ENCODE assay signal across 20 cellular contexts in the genomic region with DNA sequence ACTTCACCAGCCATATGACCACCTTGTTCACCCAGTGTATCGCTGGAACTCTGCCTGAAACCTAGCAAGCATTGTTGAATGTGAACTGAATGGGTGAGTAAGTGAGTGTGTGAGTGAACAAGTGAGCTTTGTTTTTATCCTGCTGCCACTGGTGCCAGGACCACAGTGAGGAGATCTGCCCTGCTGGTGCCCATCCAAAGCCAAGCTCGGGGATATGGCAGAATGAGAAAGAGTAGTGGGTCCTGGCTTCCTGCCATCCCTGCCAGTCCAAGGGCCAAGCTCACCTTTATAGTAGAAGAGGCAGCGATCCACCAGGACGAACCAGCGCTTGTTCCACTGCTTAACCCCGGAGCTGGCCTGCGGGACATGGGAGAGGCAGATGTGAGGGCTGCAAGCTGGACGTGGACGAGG. TPM values are rescaled to one million over a fixed set of nuclear protein-coding genes. Genes with fewer than 3 reads are reported as not detected.
DNase-seq lines count a peak whose midpoint lies in the region; ATAC-seq, FAIRE-seq and TF ChIP-seq lines count a peak whose summit lies in the region.
"Had no signal": no experiment of that assay in that cellular context is flagged by ENCODE, and none has a peak within 500 bp of the region (broad histone marks: within the 10 kb centered on the region; RNA-seq: fewer than 3 reads in every experiment).

No MANE protein-coding gene starts in this region.

- ATAC-seq in GM21528 (IDR thresholded peaks at IDR 0.05; ENCODE audit: low FRiP score, unreplicated experiment): no peak
- ATAC-seq in CD4-positive, alpha-beta T cell (ENCODE audit: poor library complexity): no peak
- ATAC-seq: activated T-helper 17 cell treated with anti-CD3 and anti-CD28 coated beads, Interleukin-2, amount 50 U/mL, for 72 hours; Panc1 had no signal

- no peak overlapping the region for H3K4me3 Mint-ChIP-seq in CD4-positive, alpha-beta T cell
- H3K4me3 Mint-ChIP-seq: activated naive CD8-positive, alpha-beta T cell treated with anti-CD3 and anti-CD28 coated beads, Interleukin-2, amount 10 ng/mL, durations not matched to agents 7 days and 5 days; activated T-helper 17 cell treated with anti-CD3 and anti-CD28 coated beads, Interleukin-2, amount 50 U/mL, for 72 hours had no signal

- no peak for TF ChIP-seq CTCF in spleen (IDR thresholded peaks at IDR 0.05 in 8 of 11, conservative IDR thresholded peaks at IDR 0.05 in 3 of 11)
- no peak for TF ChIP-seq CTCF in CD4-positive, alpha-beta T cell (IDR thresholded peaks at IDR 0.05)

- peaks cover 0 to 18% (median 12%) of the 10 kb centered on the region in 6 donors for H3K4me1 ChIP-seq in spleen
- H3K4me1 ChIP-seq: parathyroid adenoma had no signal

- H3K4me3 ChIP-seq in spleen: no peak overlapping the region
- H3K4me3 ChIP-seq: left ventricle myocardium inferior, SJSA1, smooth muscle cell, thoracic aorta had no signal

- no peak overlapping the region for H3K27ac Mint-ChIP-seq in CD4-positive, alpha-beta T cell
- H3K27ac Mint-ChIP-seq: activated naive CD8-positive, alpha-beta T cell treated with anti-CD3 and anti-CD28 coated beads, Interleukin-2, amount 10 ng/mL, durations not matched to agents 7 days and 5 days; activated T-helper 17 cell treated with anti-CD3 and anti-CD28 coated beads, Interleukin-2, amount 50 U/mL, for 72 hours had no signal

- no peak for TF ChIP-seq POLR2A in spleen (IDR thresholded peaks at IDR 0.05)

- WGBS in spleen, 5 donors: 75 to 90% (median 83%) methylated on average over 9 of the region's 9 CpGs

- in situ Hi-C loops in G401 (cut with HindIII; ENCODE audit: low sequenced_read_pairs): no loop called here

- POLR2A ChIA-PET in CD4-positive, alpha-beta T cell (lab: Charles Lee): no interaction called here

- H3K36me3 Mint-ChIP-seq in CD4-positive, alpha-beta T cell (ENCODE audit: low read depth): no peaks in the 10 kb centered on the region
- H3K36me3 Mint-ChIP-seq: activated naive CD8-positive, alpha-beta T cell treated with anti-CD3 and anti-CD28 coated beads, Interleukin-2, amount 10 ng/mL, durations not matched to agents 7 days and 5 days had no signal

- H3K36me3 ChIP-seq in spleen: no peaks in the 10 kb centered on the region
- H3K36me3 ChIP-seq: SJSA1, thoracic aorta had no signal

- no peak overlapping the region for H3K27ac ChIP-seq in spleen
- H3K27ac ChIP-seq in CD4-positive, alpha-beta T cell (ENCODE audit: low read depth, low read length): no peak overlapping the region
- H3K27ac ChIP-seq: left ventricle myocardium inferior, parathyroid adenoma, SJSA1, thoracic aorta had no signal

- DNase-seq in G401 (ENCODE audit: low spot score) (peak; percentile 30), frontal cortex (ENCODE audit: low spot score in 2 of 2) (peak; percentile 45 to 52), medulla oblongata (ENCODE audit: extremely low spot score) (peak; percentile 95), spleen (peak; percentile 44), NCI-H2107 treated with DMSO at 0.1 percent for 48 hours (lab: John Stamatoyannopoulos, UW; ENCODE audit: unreplicated experiment) (no peak), OCI-M2 (lab: John Stamatoyannopoulos, UW; ENCODE audit: unreplicated experiment) (no peak)
- DNase-seq in CD4-positive, alpha-beta T cell: no peak
- DNase-seq: activated CD4-positive, alpha-beta T cell treated with anti-CD3 and anti-CD28 coated beads for 1 hour; activated naive CD8-positive, alpha-beta T cell treated with anti-CD3 and anti-CD28 coated beads, Interleukin-2, amount 10 ng/mL, durations not matched to agents 7 days and 5 days; left ventricle myocardium inferior; MM.1S; NCI-H1694; NCI-H2227 treated with DMSO at 0.1 percent for 48 hours had no signal

- no peaks in the 10 kb centered on the region for H3K4me1 Mint-ChIP-seq in CD4-positive, alpha-beta T cell (ENCODE audit: low read depth)
- H3K4me1 Mint-ChIP-seq: activated naive CD8-positive, alpha-beta T cell treated with anti-CD3 and anti-CD28 coated beads, Interleukin-2, amount 10 ng/mL, durations not matched to agents 7 days and 5 days; activated T-helper 17 cell treated with anti-CD3 and anti-CD28 coated beads, Interleukin-2, amount 50 U/mL, for 72 hours had no signal

- no peaks in the 10 kb centered on the region for H3K9me3 ChIP-seq in spleen
- H3K9me3 ChIP-seq in CD4-positive, alpha-beta T cell (ENCODE audit: control insufficient read depth, low read length): no peaks in the 10 kb centered on the region
- H3K9me3 ChIP-seq: left ventricle myocardium inferior, SJSA1, thoracic aorta had no signal

- no peak for FAIRE-seq in frontal cortex (lab: Jason Lieb, UNC)

- no peaks in the 10 kb centered on the region for H3K9me3 Mint-ChIP-seq in CD4-positive, alpha-beta T cell
- H3K9me3 Mint-ChIP-seq: activated naive CD8-positive, alpha-beta T cell treated with anti-CD3 and anti-CD28 coated beads, Interleukin-2, amount 10 ng/mL, durations not matched to agents 7 days and 5 days; activated T-helper 17 cell treated with anti-CD3 and anti-CD28 coated beads, Interleukin-2, amount 50 U/mL, for 72 hours had no signal

- intact Hi-C loops in spleen (cut with DNase I; ENCODE audit: low total_unique reads): no loop called here
- intact Hi-C loops in CD4-positive, alpha-beta T cell (cut with DNase I, micrococcal nuclease): no loop called here

- H3K27me3 Mint-ChIP-seq in CD4-positive, alpha-beta T cell: no peaks in the 10 kb centered on the region
- H3K27me3 Mint-ChIP-seq: activated naive CD8-positive, alpha-beta T cell treated with anti-CD3 and anti-CD28 coated beads, Interleukin-2, amount 10 ng/mL, durations not matched to agents 7 days and 5 days had no signal

- H3K27me3 ChIP-seq in spleen (replicated peaks in 1 of 7): no peaks in the 10 kb centered on the region
- H3K27me3 ChIP-seq in CD4-positive, alpha-beta T cell (ENCODE audit: control insufficient read depth, insufficient read depth, low read length): no peaks in the 10 kb centered on the region

- CTCF ChIA-PET in CD4-positive, alpha-beta T cell (lab: Charles Lee): interaction anchor here (0.6 kb wide), 1 partner anchor 1279 kb away, joined by 3 read pairs; no protein-coding TSS in a partner anchor

RNA-seq across cellular contexts. Expression of a gene that starts 53.4 kb away (rescaled TPM):
- not detected in 2 replicates for total RNA-seq in G401 (2014; rRNA removed; shearing (Covaris generic))
- total RNA-seq in frontal cortex (0.41 TPM), spleen (not detected)
- under 1 TPM in 2 of 3 donors, not detected in 1; 0.13 to 0.24 TPM for polyA plus RNA-seq in spleen
- under 1 TPM in 1 of 2 experiments, not detected in 1; 0.30 TPM for total RNA-seq in CD4-positive, alpha-beta T cell
- total RNA-seq: activated naive CD8-positive, alpha-beta T cell treated with anti-CD3 and anti-CD28 coated beads, Interleukin-2, amount 10 ng/mL, durations not matched to agents 7 days and 5 days; left ventricle myocardium inferior; SJSA1; thoracic aorta had no signal
- polyA plus RNA-seq: smooth muscle cell had no signal

Comparison
In these comparisons a context has a peak if more than half of its experiments do, and no peak if none do; other contexts are left out.
1. DNase-seq: peak in G401 (single experiment), frontal cortex (2 of 2), medulla oblongata (single experiment) and spleen (single experiment); none in NCI-H2107 treated with DMSO at 0.1 percent for 48 hours (single experiment), OCI-M2 (single experiment) and CD4-positive, alpha-beta T cell (0 of 10).